8 cellular contexts compared by ENCODE assay signal in the genomic region with DNA sequence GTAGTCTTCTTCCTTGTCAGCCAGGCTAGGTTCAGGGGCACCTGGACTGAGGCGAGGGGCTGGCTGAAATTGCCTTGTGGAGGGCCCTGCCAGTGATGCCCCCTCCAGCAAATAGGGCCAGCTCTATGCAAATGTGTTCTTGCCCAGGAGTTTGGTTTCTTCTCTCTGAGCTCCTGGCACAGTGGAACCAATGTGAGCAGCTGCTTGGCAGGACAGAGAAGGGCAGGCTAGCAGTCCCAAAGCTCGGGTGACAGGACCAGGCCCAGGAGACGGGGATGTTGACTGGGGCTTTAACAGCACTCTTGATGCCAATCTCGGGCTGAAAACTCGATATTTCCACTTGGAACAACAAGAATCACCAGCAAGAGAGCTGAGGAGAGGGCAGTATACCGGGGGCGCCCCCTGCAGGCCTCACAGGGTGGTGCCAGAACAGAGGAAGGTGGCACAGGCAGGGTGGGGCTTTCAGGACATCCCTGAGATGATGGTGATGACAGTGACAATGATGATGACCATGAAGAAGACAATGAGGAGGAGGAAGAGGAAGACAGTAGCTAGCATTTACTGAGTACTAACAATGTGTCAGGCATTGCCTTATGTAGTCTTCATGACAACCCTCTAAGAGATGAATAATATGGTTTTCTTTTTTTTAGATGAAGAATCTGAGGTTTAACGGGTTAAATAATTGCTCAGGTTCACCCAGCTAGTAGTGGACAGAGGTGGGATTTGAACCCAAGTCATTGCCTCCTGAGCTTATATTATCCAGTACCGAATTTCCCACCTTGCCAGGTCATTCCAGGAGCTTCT. TPM values are rescaled to one million over a fixed set of nuclear protein-coding genes. Genes with fewer than 3 reads are reported as not detected.
DNase-seq lines count a peak whose midpoint lies in the region; ATAC-seq and TF ChIP-seq lines count a peak whose summit lies in the region.

No MANE protein-coding gene starts in this region.

- no peaks in the 10 kb centered on the region for H3K36me3 ChIP-seq in HEK293 (ENCODE audit: control insufficient read depth in 2 of 2, insufficient read depth in 1 of 2, low read length in 2 of 2)
- H3K36me3 ChIP-seq in fibroblast of lung (ENCODE audit: control insufficient read depth, insufficient read depth, low read length): no peaks in the 10 kb centered on the region

- H3K79me2 ChIP-seq in fibroblast of lung (ENCODE audit: control insufficient read depth, insufficient read depth, low read length): no peaks in the 10 kb centered on the region

- ATAC-seq in GM21528 (IDR thresholded peaks at IDR 0.05; ENCODE audit: low FRiP score, unreplicated experiment): no peak

- TF ChIP-seq CTCF in HEK293 (tag by site-specific recombination; IDR thresholded peaks at IDR 0.05): peak; percentile 76
- peak; percentile 59 to 75 for TF ChIP-seq CTCF in fibroblast of lung (conservative IDR thresholded peaks at IDR 0.05 in 1 of 2, IDR thresholded peaks at IDR 0.05 in 1 of 2; ENCODE audit: low read depth in 1 of 2, low read length in 2 of 2)

- H3K4me3 ChIP-seq in HEK293 (ENCODE audit: low read depth, low read length) (no peak overlapping the region), fibroblast of lung (replicated peaks in 1 of 4; ENCODE audit: control extremely low read depth in 1 of 4, insufficient read depth in 1 of 4, low read depth in 3 of 4, low read length in 4 of 4) (no peak overlapping the region)

- H3K27me3 ChIP-seq in fibroblast of lung (ENCODE audit: control insufficient read depth, insufficient read depth, low read length): peaks cover 34% of the 10 kb centered on the region

- DNase-seq in ELR (ENCODE audit: low read depth) (peak; percentile 44), NCI-H460 (ENCODE audit: extremely low read depth, low read depth) (peak; percentile 42), activated T-cell treated with anti-CD3 and anti-CD28 coated beads for 24 hours (ENCODE audit: low read depth) (peak; percentile 47), fibroblast of lung (ENCODE audit: low read depth in 2 of 2) (peak in 1 of 2 donors; percentile 18), pons (ENCODE audit: low spot score) (peak; percentile 90), SHP77 treated with DMSO at 0.1 percent for 48 hours (lab: John Stamatoyannopoulos, UW) (no peak)

- POLR2A ChIA-PET in HEK293 (lab: Yijun Ruan, JAX): no interaction called here

- H3K27ac ChIP-seq in HEK293 (ENCODE audit: extremely low read depth, low read depth, low read length) (no peak overlapping the region), fibroblast of lung (ENCODE audit: insufficient read depth, low read length) (no peak overlapping the region)

- no peaks in the 10 kb centered on the region for H3K9me3 ChIP-seq in HEK293 (ENCODE audit: control insufficient read depth, insufficient read depth, low read depth, low read length)
- no peaks in the 10 kb centered on the region for H3K9me3 ChIP-seq in fibroblast of lung (ENCODE audit: control insufficient read depth, insufficient read depth, low read depth, low read length)

- no peak overlapping the region for H3K4me2 ChIP-seq in fibroblast of lung (ENCODE audit: extremely low read depth, insufficient read depth, low read length)

- no peak overlapping the region for H3K9ac ChIP-seq in fibroblast of lung (ENCODE audit: insufficient read depth, low read length)

- CTCF ChIA-PET in HEK293 (lab: Yijun Ruan, JAX): interaction anchor here (0.5 to 16.5 kb wide), 51 partner anchors 8 to 936 kb away, joined by 3 to 541 read pairs (median 4); partner anchors contain the start of genes IGSF8, KCNJ10 and PIGM

- H4K20me1 ChIP-seq in fibroblast of lung (ENCODE audit: control insufficient read depth, extremely low read depth, insufficient read depth, low read length): no peaks in the 10 kb centered on the region

- H2AFZ ChIP-seq in fibroblast of lung (ENCODE audit: low read length): no peak overlapping the region

- H3K4me1 ChIP-seq in HEK293 (ENCODE audit: control insufficient read depth, insufficient read depth, low read length) (no peaks in the 10 kb centered on the region), fibroblast of lung (ENCODE audit: control insufficient read depth, extremely low read depth, insufficient read depth, low read length) (no peaks in the 10 kb centered on the region)

TF ChIP-seq in HEK293, 187 proteins besides CTCF, POLR2A, EP300 and RAD21 (continues in another document):
- TF ChIP-seq, protein P1, sequence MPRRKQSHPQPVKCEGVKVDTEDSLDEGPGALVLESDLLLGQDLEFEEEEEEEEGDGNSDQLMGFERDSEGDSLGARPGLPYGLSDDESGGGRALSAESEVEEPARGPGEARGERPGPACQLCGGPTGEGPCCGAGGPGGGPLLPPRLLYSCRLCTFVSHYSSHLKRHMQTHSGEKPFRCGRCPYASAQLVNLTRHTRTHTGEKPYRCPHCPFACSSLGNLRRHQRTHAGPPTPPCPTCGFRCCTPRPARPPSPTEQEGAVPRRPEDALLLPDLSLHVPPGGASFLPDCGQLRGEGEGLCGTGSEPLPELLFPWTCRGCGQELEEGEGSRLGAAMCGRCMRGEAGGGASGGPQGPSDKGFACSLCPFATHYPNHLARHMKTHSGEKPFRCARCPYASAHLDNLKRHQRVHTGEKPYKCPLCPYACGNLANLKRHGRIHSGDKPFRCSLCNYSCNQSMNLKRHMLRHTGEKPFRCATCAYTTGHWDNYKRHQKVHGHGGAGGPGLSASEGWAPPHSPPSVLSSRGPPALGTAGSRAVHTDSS (tag by site-specific recombination; IDR thresholded peaks at IDR 0.05): peak; percentile 80
- TF ChIP-seq ZNF692 (tag by site-specific recombination; IDR thresholded peaks at IDR 0.05) (no peak), ZNF664 (tag by site-specific recombination; IDR thresholded peaks at IDR 0.05) (no peak), ZNF19 (tag by site-specific recombination; IDR thresholded peaks at IDR 0.05; ENCODE audit: low read depth) (no peak), ZNF24 (tag by site-specific recombination; IDR thresholded peaks at IDR 0.05) (0 out of 2 replicates have a peak, but pooled peaks have one; percentile 30), ZNF629 (tag by site-specific recombination; IDR thresholded peaks at IDR 0.05) (no peak), HIC1 (tag by site-specific recombination; IDR thresholded peaks at IDR 0.05) (peak; percentile 41; the same call in 1 of the 2 replicates)

RNA-seq across cellular contexts. Expression of gene KCNJ9, which starts 2.7 kb away (rescaled TPM):
- not detected in 2 replicates for total RNA-seq in NCI-H460 (2014; rRNA removed; shearing (Covaris generic))
- not detected in 2 replicates for polyA plus RNA-seq in NCI-H460 (2014; cell fraction: nucleus; rRNA removed)
- under 0.01 TPM in 2 replicates for total RNA-seq in fibroblast of lung
- polyA plus RNA-seq in fibroblast of lung: not detected in 2 replicates
- not detected in 2 replicates for polyA plus RNA-seq in fibroblast of lung (2012)
- polyA minus RNA-seq in fibroblast of lung (ENCODE audit: low replicate concordance): not detected in 2 replicates

RNA-seq across cellular contexts. Expression of gene KCNJ10, which starts 8.6 kb away (rescaled TPM):
- total RNA-seq in NCI-H460 (2014; rRNA removed; shearing (Covaris generic)): not detected in 2 replicates
- not detected in 2 replicates for polyA plus RNA-seq in NCI-H460 (2014; cell fraction: nucleus; rRNA removed)
- not detected in 2 replicates for total RNA-seq in fibroblast of lung
- polyA plus RNA-seq in fibroblast of lung: not detected in 2 replicates
- polyA plus RNA-seq in fibroblast of lung (2012): not detected in 2 replicates
- polyA minus RNA-seq in fibroblast of lung (ENCODE audit: low replicate concordance): not detected in 2 replicates

RNA-seq across cellular contexts. Expression of gene IGSF8, which starts 19.8 kb away (rescaled TPM):
- 22.4 and 23.1 TPM in 2 replicates for total RNA-seq in NCI-H460 (2014; rRNA removed; shearing (Covaris generic))
- polyA plus RNA-seq in NCI-H460 (2014; cell fraction: nucleus; rRNA removed): 50.4 and 51.7 TPM in 2 replicates
- total RNA-seq in fibroblast of lung: 24.4 and 27.7 TPM in 2 replicates
- polyA plus RNA-seq in fibroblast of lung: 6.2 and 6.5 TPM in 2 replicates
- 10.9 and 11.3 TPM in 2 replicates for polyA plus RNA-seq in fibroblast of lung (2012)
- polyA minus RNA-seq in fibroblast of lung (ENCODE audit: low replicate concordance): 12.0 and 14.6 TPM in 2 replicates

RNA-seq across cellular contexts. Expression of gene ATP1A2, which starts 37.0 kb away (rescaled TPM):
- total RNA-seq in NCI-H460 (2014; rRNA removed; shearing (Covaris generic)): 0.07 and 0.12 TPM in 2 replicates
- 0.08 TPM in 1 of 2 replicates, not detected in the other for polyA plus RNA-seq in NCI-H460 (2014; cell fraction: nucleus; rRNA removed)
- total RNA-seq in fibroblast of lung: 1.8 and 32.9 TPM in 2 replicates
- polyA plus RNA-seq in fibroblast of lung: 0.01 and 0.44 TPM in 2 replicates
- polyA plus RNA-seq in fibroblast of lung (2012): 0.64 TPM in 1 of 2 replicates, not detected in the other
- 1.3 TPM in 1 of 2 replicates, not detected in the other for polyA minus RNA-seq in fibroblast of lung (ENCODE audit: low replicate concordance)

RNA-seq across cellular contexts. Expression of gene PIGM, which starts 46.8 kb away (rescaled TPM):
- total RNA-seq in NCI-H460 (2014; rRNA removed; shearing (Covaris generic)): 6.9 and 7.2 TPM in 2 replicates
- 8.9 and 11.7 TPM in 2 replicates for polyA plus RNA-seq in NCI-H460 (2014; cell fraction: nucleus; rRNA removed)
- total RNA-seq in fibroblast of lung: 4.1 and 4.5 TPM in 2 replicates
- polyA plus RNA-seq in fibroblast of lung: 6.4 and 6.7 TPM in 2 replicates
- 4.3 and 5.4 TPM in 2 replicates for polyA plus RNA-seq in fibroblast of lung (2012)
- 2.6 and 4.9 TPM in 2 replicates for polyA minus RNA-seq in fibroblast of lung (ENCODE audit: low replicate concordance)
